In the genomic region with DNA sequence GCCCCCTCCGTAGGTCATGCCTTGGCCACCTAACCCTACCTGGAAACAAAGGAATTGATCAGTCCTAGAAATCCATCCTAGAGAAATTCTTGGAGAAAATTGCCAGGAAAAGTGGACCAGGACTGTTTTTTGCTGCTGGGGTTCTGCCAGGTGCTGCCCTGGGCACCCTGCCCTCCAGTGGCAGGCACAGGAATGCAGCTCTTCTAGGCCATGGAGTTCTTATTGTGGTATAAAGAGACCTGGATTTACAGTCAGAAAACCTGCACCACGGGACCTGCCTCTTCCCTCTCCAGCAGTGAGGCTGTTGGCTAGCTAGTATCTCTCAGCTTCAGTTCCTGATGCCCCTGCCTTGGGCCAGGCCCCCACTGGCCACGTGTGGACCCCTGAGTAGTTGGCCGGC, we compare ENCODE assay signal across 12 cellular contexts. TPM values are rescaled to one million over a fixed set of nuclear protein-coding genes. Genes with fewer than 3 reads are reported as not detected.
DNase-seq lines count a peak whose midpoint lies in the region; ATAC-seq and TF ChIP-seq lines count a peak whose summit lies in the region.
"Had no signal": no experiment of that assay in that cellular context is flagged by ENCODE, and none has a peak within 500 bp of the region (broad histone marks: within the 10 kb centered on the region; RNA-seq: fewer than 3 reads in every experiment).

No MANE protein-coding gene starts in this region.

- H3K9me3 ChIP-seq in hepatocyte (ENCODE audit: low read depth) = no peaks in the 10 kb centered on the region
- no peaks in the 10 kb centered on the region for H3K9me3 ChIP-seq in CD4-positive, alpha-beta memory T cell (ENCODE audit: control insufficient read depth in 1 of 2, low read length in 2 of 2)

- H3K4me3 Mint-ChIP-seq in CD4-positive, alpha-beta memory T cell = no peak overlapping the region

- no peak overlapping the region for H3K27ac ChIP-seq in RWPE1
- H3K27ac ChIP-seq in hepatocyte = no peak overlapping the region
- no peak overlapping the region for H3K27ac ChIP-seq in CD4-positive, alpha-beta memory T cell (ENCODE audit: low read depth, low read length)

- no peaks in the 10 kb centered on the region for H3K4me1 ChIP-seq in hepatocyte (ENCODE audit: insufficient read depth)
- no peaks in the 10 kb centered on the region for H3K4me1 ChIP-seq in CD4-positive, alpha-beta memory T cell (ENCODE audit: insufficient read depth, low read length)

- no peaks in the 10 kb centered on the region for H3K36me3 Mint-ChIP-seq in CD4-positive, alpha-beta memory T cell

- no peak overlapping the region for H3K27ac Mint-ChIP-seq in CD4-positive, alpha-beta memory T cell

- POLR2A ChIA-PET in RWPE1 (lab: Yijun Ruan, JAX; ENCODE audit: low non-redundant PET) = no interaction called here
- POLR2A ChIA-PET in CD4-positive, alpha-beta memory T cell (lab: Charles Lee; ENCODE audit: partially characterized antibody) = no interaction called here

- no peak overlapping the region for H2AFZ ChIP-seq in hepatocyte

- no peaks in the 10 kb centered on the region for H3K4me1 Mint-ChIP-seq in CD4-positive, alpha-beta memory T cell

- CTCF ChIA-PET in RWPE1 (lab: Yijun Ruan, JAX) = interaction anchor here (0.6 kb wide), 1 partner anchor 363 kb away, joined by 6 read pairs; no protein-coding TSS in a partner anchor
- CTCF ChIA-PET in CD4-positive, alpha-beta memory T cell (lab: Charles Lee; ENCODE audit: partially characterized antibody) = no interaction called here

- no peaks in the 10 kb centered on the region for H3K36me3 ChIP-seq in hepatocyte (replicated peaks; ENCODE audit: insufficient read depth, low read depth)
- no peaks in the 10 kb centered on the region for H3K36me3 ChIP-seq in CD4-positive, alpha-beta memory T cell (ENCODE audit: insufficient read depth, low read length)

- no peaks in the 10 kb centered on the region for H3K27me3 Mint-ChIP-seq in CD4-positive, alpha-beta memory T cell

- H3K27me3 ChIP-seq in hepatocyte = no peaks in the 10 kb centered on the region
- H3K27me3 ChIP-seq in CD4-positive, alpha-beta memory T cell (ENCODE audit: insufficient read depth, low read length) = no peaks in the 10 kb centered on the region

- no peaks in the 10 kb centered on the region for H3K9me3 Mint-ChIP-seq in CD4-positive, alpha-beta memory T cell

- H4K20me1 ChIP-seq in hepatocyte (ENCODE audit: insufficient read depth, poor library complexity, severe bottlenecking) = no peaks in the 10 kb centered on the region

- H3K9me2 ChIP-seq in hepatocyte (replicated peaks; ENCODE audit: insufficient read depth) = no peaks in the 10 kb centered on the region

- H3K4me2 ChIP-seq in hepatocyte = no peak overlapping the region

- H3K79me2 ChIP-seq in hepatocyte = no peaks in the 10 kb centered on the region

- intact Hi-C loops in CD4-positive, alpha-beta memory T cell (cut with micrococcal nuclease) = no loop called here

- DNase-seq in ACHN (peak; percentile 21), RWPE1 (ENCODE audit: low spot score) (peak; percentile 36), hepatocyte (ENCODE audit: low spot score) (no peak), GM13976 (ENCODE audit: low spot score) (no peak)
- DNase-seq in activated CD4-positive, alpha-beta T cell treated with anti-CD3 and anti-CD28 coated beads, Interleukin-2, amount 50 U/mL, for 48 hours = no peak
- no peak for DNase-seq in CD4-positive, alpha-beta memory T cell
- DNase-seq: OCI-M1 had no signal

- no peak for ATAC-seq in GM19467 (IDR thresholded peaks at IDR 0.05; ENCODE audit: unreplicated experiment)

- in situ Hi-C loops in ACHN (cut with HindIII; ENCODE audit: low pct_ligation_motif_present, low pct_unique_long_range_greater_than_20kb, low sequenced_read_pairs) (no loop called here), GM13976 (cut with MboI; ENCODE audit: low sequenced_read_pairs, unreplicated experiment) (no loop called here)

- TF ChIP-seq CTCF in GM12875 (IDR thresholded peaks at IDR 0.05; ENCODE audit: borderline replicate concordance, insufficient read depth, low read depth, low read length) (peak; percentile 33; the same call in 1 of the 2 replicates), RWPE1 (conservative IDR thresholded peaks at IDR 0.05; ENCODE audit: low read depth) (no peak), hepatocyte (IDR thresholded peaks at IDR 0.05; ENCODE audit: poor library complexity) (peak; percentile 21), GM13976 (IDR thresholded peaks at IDR 0.05; ENCODE audit: borderline replicate concordance, control extremely low read depth, extremely low read depth, insufficient read depth, missing control alignments) (no peak)

- WGBS in hepatocyte (ENCODE audit: low lambda C conversion rate, missing lambda C conversion rate) = 76% methylated on average over 4 of the region's 4 CpGs

- no peak overlapping the region for H3K4me3 ChIP-seq in GM12875 (ENCODE audit: low read depth, low read length)
- H3K4me3 ChIP-seq in hepatocyte = no peak overlapping the region
- H3K4me3 ChIP-seq in CD4-positive, alpha-beta memory T cell (ENCODE audit: low read length in 2 of 2) = no peak overlapping the region
- H3K4me3 ChIP-seq: lung had no signal

RNA-seq across cellular contexts. Expression of gene SLC24A4, which starts 59.7 kb away (rescaled TPM):
- total RNA-seq in hepatocyte = 0.28 and 0.50 TPM in 2 replicates
- 0.46 TPM in 1 of 2 replicates, not detected in the other for polyA plus RNA-seq in hepatocyte
- total RNA-seq in CD4-positive, alpha-beta memory T cell = not detected
- not detected for polyA plus RNA-seq in CD4-positive, alpha-beta memory T cell
- total RNA-seq: activated CD8-positive, alpha-beta memory T cell treated with anti-CD3 and anti-CD28 coated beads for 36 hours; G401 had no signal

Comparison
In these comparisons a context has a peak if more than half of its experiments do, and no peak if none do; other contexts are left out.
1. DNase-seq: peak in ACHN (single experiment) and RWPE1 (single experiment); none in hepatocyte (single experiment), activated CD4-positive, alpha-beta T cell treated with anti-CD3 and anti-CD28 coated beads, Interleukin-2, amount 50 U/mL, for 48 hours (0 of 2), GM13976 (single experiment) and CD4-positive, alpha-beta memory T cell (0 of 5).
2. CTCF ChIP-seq: peak in GM12875 (single experiment) and hepatocyte (single experiment); none in RWPE1 (single experiment) and GM13976 (single experiment).